8 cellular contexts compared by ENCODE assay signal in the genomic region with DNA sequence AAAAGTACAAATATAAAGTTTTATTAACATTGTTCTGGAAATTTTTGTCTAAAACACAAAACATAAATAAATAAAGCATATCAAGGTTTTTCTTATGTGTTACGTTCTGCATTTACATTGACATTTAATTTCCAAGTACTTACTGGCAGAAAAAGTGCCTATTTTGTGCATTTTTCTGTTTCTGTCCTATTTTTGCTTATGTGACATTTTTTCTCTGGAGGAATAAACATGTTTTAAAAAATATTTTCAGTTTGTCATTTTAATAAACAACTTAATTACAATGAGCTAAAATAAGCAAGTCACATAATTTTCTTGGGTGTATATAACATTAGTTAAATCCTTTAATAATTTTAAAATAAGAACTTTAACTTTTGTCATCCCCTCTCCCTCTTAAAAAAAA.
"Had no signal": no experiment of that assay in that cellular context is flagged by ENCODE, and none has a peak within 500 bp of the region (broad histone marks: within the 10 kb centered on the region; RNA-seq: fewer than 3 reads in every experiment).

No MANE protein-coding gene starts in this region.

- H3K9ac ChIP-seq: GM23248 had no signal

- ATAC-seq: HCT116 had no signal

- FAIRE-seq: H54 had no signal

- DNase-seq: GM23248, GOT3, HFFc6, KG1 had no signal

- H3K4me1 ChIP-seq: HAP-1 had no signal

- H3K9me3 ChIP-seq: HAP-1 had no signal

- H3K36me3 ChIP-seq: HAP-1 had no signal

- H3K4me3 ChIP-seq: GM23248, HAP-1 had no signal

- H3K27ac ChIP-seq: GM23248, HL-60 had no signal

- H2AFZ ChIP-seq: GM23248 had no signal
